Comparison of ENCODE assay signal across 1 cellular context in genomic region chr2:240873805-240874714, GRCh38.
TF ChIP-seq lines count a peak whose summit lies in the region.

No MANE protein-coding gene starts in this region.

TF ChIP-seq in IMR-90, 13 proteins besides CTCF, POLR2A, EP300 and RAD21:
- TF ChIP-seq USF2 (IDR thresholded peaks at IDR 0.05; ENCODE audit: low read depth, low read length), result no peak
- TF ChIP-seq MAFK (IDR thresholded peaks at IDR 0.05; ENCODE audit: low read depth, low read length), result no peak
- TF ChIP-seq NFE2L2 (IDR thresholded peaks at IDR 0.05; ENCODE audit: low read depth, low read length), result no peak
- TF ChIP-seq CEBPB (IDR thresholded peaks at IDR 0.05; ENCODE audit: low read depth, low read length), result no peak
- TF ChIP-seq RCOR1 (IDR thresholded peaks at IDR 0.05; ENCODE audit: insufficient replicate concordance, low read length), result no peak
- TF ChIP-seq ELK1 (IDR thresholded peaks at IDR 0.05; ENCODE audit: borderline replicate concordance, low read depth, low read length), result no peak
- no peak for TF ChIP-seq CHD1 (IDR thresholded peaks at IDR 0.05; ENCODE audit: low read depth, low read length)
- no peak for TF ChIP-seq RFX5 (IDR thresholded peaks at IDR 0.05; ENCODE audit: low read depth, low read length)
- no peak for TF ChIP-seq FOS (IDR thresholded peaks at IDR 0.05; ENCODE audit: low read depth, low read length)
- no peak for TF ChIP-seq MAZ (IDR thresholded peaks at IDR 0.05; ENCODE audit: borderline replicate concordance, low read depth, low read length)
- no peak for TF ChIP-seq MXI1 (IDR thresholded peaks at IDR 0.05; ENCODE audit: borderline replicate concordance, low read depth, low read length)
- no peak for TF ChIP-seq SMC3 (IDR thresholded peaks at IDR 0.05; ENCODE audit: low read depth, low read length)
- TF ChIP-seq BHLHE40 (IDR thresholded peaks at IDR 0.05; ENCODE audit: low read depth, low read length), result no peak
